Comparison of ENCODE assay signal across 6 cellular contexts in the genomic region with DNA sequence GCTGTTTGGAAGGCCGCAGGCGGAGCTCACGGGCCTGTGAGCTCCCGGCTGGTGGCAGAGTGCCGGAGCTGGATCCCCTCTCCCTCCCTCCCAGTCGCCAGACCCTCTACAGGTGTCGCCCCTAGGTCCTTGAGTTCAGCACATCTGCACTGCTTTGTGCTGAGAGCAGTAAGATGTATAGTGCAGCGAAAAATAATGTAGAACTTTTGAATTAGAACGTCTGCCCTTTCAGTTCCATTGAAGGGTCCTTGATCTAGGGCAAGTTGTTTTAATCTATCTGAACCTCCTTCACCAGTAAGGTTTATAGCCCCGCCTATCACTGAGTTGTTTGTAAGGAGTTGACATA. TPM values are rescaled to one million over a fixed set of nuclear protein-coding genes. Genes with fewer than 3 reads are reported as not detected.
DNase-seq lines count a peak whose midpoint lies in the region; ATAC-seq and TF ChIP-seq lines count a peak whose summit lies in the region.

No MANE protein-coding gene starts in this region.

- H3K27ac ChIP-seq in AG04450 (ENCODE audit: low read depth, low read length) (peak overlapping the region; percentile 91), SJCRH30 (peak overlapping the region; percentile 91)

- H3K4me1 ChIP-seq in SJCRH30 (peaks cover 3% of the 10 kb centered on the region; the same call in 1 of the 2 replicates), iPS-15b (ENCODE audit: control insufficient read depth, insufficient read depth, low read length) (no peaks in the 10 kb centered on the region)

- peak overlapping the region; percentile 13 for H3K9ac ChIP-seq in iPS-15b (ENCODE audit: low read depth, low read length)

- H3K36me3 ChIP-seq in SJCRH30 (no peaks in the 10 kb centered on the region; the same call in 1 of the 2 replicates), iPS-15b (ENCODE audit: control insufficient read depth, insufficient read depth, low read length) (no peaks in the 10 kb centered on the region)

- no peak for DNase-seq in AG04450 (ENCODE audit: low read depth, low spot score)
- DNase-seq in SJCRH30: no peak
- DNase-seq in COLO829 (ENCODE audit: low spot score): no peak
- DNase-seq in mesenteric fat pad (ENCODE audit: low spot score): no peak

- peak; percentile 64 for ATAC-seq in GM21717 (IDR thresholded peaks at IDR 0.05; ENCODE audit: unreplicated experiment)

- H3K9me3 ChIP-seq in AG04450 (ENCODE audit: control insufficient read depth, insufficient read depth, low read length): no peaks in the 10 kb centered on the region
- H3K9me3 ChIP-seq in SJCRH30 (replicated peaks): no peaks in the 10 kb centered on the region
- no peaks in the 10 kb centered on the region for H3K9me3 ChIP-seq in iPS-15b (ENCODE audit: control insufficient read depth, insufficient read depth, low read length)

- no peak for TF ChIP-seq CTCF in AG04450 (IDR thresholded peaks at IDR 0.05; ENCODE audit: low read depth, low read length)

- POLR2A ChIA-PET in AG04450 (lab: Yijun Ruan, JAX): no interaction called here

- H3K27me3 ChIP-seq in AG04450 (ENCODE audit: control insufficient read depth, insufficient read depth, low read length) (no peaks in the 10 kb centered on the region), SJCRH30 (no peaks in the 10 kb centered on the region), iPS-15b (ENCODE audit: control insufficient read depth, insufficient read depth, low read length) (no peaks in the 10 kb centered on the region)

- CTCF ChIA-PET in AG04450 (lab: Charles Lee): interaction anchor here (0.5 to 4.4 kb wide), 2 partner anchors 573 to 599 kb away, joined by 3 to 22 read pairs; no protein-coding TSS in a partner anchor

- peak overlapping the region; percentile 88 for H3K4me3 ChIP-seq in AG04450 (ENCODE audit: low read depth, low read length)
- H3K4me3 ChIP-seq in SJCRH30: peak overlapping the region; percentile 89
- peak overlapping the region; percentile 97 for H3K4me3 ChIP-seq in iPS-15b (ENCODE audit: low read depth, low read length)

RNA-seq across cellular contexts. Expression of a gene that starts 0.4 kb away (rescaled TPM):
- polyA plus RNA-seq in AG04450 (2011; rRNA removed): 12.4 and 16.0 TPM in 2 replicates
- 5.9 and 8.3 TPM in 2 replicates for polyA minus RNA-seq in AG04450 (2011; rRNA and poly(A)+ RNA removed)
- 14.5 and 14.9 TPM in 2 replicates for total RNA-seq in SJCRH30 (2014; rRNA removed; shearing (Covaris generic))
- total RNA-seq in mesenteric fat pad: 10.1 TPM

RNA-seq across cellular contexts. Expression of a gene that starts 0.5 kb away (rescaled TPM):
- polyA plus RNA-seq in AG04450 (2011; rRNA removed): 8.1 and 10.3 TPM in 2 replicates
- 5.7 and 7.5 TPM in 2 replicates for polyA minus RNA-seq in AG04450 (2011; rRNA and poly(A)+ RNA removed)
- total RNA-seq in SJCRH30 (2014; rRNA removed; shearing (Covaris generic)): 30.6 and 34.6 TPM in 2 replicates
- total RNA-seq in mesenteric fat pad: 14.1 TPM

RNA-seq across cellular contexts. Expression of a gene that starts 18.1 kb away (rescaled TPM):
- not detected in 2 replicates for polyA plus RNA-seq in AG04450 (2011; rRNA removed)
- not detected in 2 replicates for polyA minus RNA-seq in AG04450 (2011; rRNA and poly(A)+ RNA removed)
- not detected in 2 replicates for total RNA-seq in SJCRH30 (2014; rRNA removed; shearing (Covaris generic))
- total RNA-seq in mesenteric fat pad: not detected

RNA-seq across cellular contexts. Expression of a gene that starts 49.5 kb away (rescaled TPM):
- 2.2 and 2.6 TPM in 2 replicates for polyA plus RNA-seq in AG04450 (2011; rRNA removed)
- 2.3 and 3.5 TPM in 2 replicates for polyA minus RNA-seq in AG04450 (2011; rRNA and poly(A)+ RNA removed)
- total RNA-seq in SJCRH30 (2014; rRNA removed; shearing (Covaris generic)): 0.42 and 0.46 TPM in 2 replicates
- 5.5 TPM for total RNA-seq in mesenteric fat pad
